23 cellular contexts compared by ENCODE assay signal in the genomic region with DNA sequence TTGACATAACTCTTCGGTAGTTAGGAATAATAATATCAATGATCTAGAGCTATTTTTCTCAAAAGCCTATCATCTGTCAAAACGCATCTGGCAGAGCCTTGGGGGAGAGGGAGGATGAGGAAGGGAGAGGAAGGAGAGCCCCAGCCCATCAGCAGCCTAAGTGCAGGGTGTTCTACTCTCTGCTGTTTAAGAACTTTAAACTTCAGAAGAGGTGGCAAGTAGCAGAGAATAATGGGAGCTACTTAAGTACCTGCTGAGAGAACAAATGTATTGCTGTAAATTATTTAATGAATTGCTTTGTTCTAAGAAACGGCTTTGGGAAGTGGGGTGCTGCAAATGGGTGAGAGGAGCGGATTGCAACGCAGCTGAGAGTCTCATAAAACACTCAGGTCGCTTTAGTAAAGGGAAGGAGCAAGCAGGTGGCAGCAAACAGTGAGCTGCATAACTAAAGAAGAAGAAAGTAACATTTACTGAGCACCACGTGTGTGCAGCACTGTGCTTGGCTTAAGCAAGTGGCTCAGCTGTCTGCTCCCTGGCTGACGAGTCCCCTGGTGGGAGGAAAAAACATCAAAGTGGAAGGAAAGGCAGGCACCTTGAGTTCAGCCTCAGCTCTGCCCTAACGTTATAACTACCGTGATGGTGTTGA. TPM values are rescaled to one million over a fixed set of nuclear protein-coding genes. Genes with fewer than 3 reads are reported as not detected.
DNase-seq lines count a peak whose midpoint lies in the region; ATAC-seq, FAIRE-seq and TF ChIP-seq lines count a peak whose summit lies in the region.
"Had no signal": no experiment of that assay in that cellular context is flagged by ENCODE, and none has a peak within 500 bp of the region (broad histone marks: within the 10 kb centered on the region; RNA-seq: fewer than 3 reads in every experiment).

No MANE protein-coding gene starts in this region.

- peak overlapping the region in 2 of 3 donors; percentile 22 to 62 for H3K27ac Mint-ChIP-seq in CD4-positive, CD25-positive, alpha-beta regulatory T cell
- peak overlapping the region in 1 of 2 donors; percentile 63 for H3K27ac Mint-ChIP-seq in T-cell
- H3K27ac Mint-ChIP-seq: activated naive CD8-positive, alpha-beta T cell treated with anti-CD3 and anti-CD28 coated beads, Interleukin-2, amount 10 ng/mL, durations not matched to agents 7 days and 5 days; mesothelial cell of epicardium had no signal

- H3K9me3 Mint-ChIP-seq in CD4-positive, CD25-positive, alpha-beta regulatory T cell: no peaks in the 10 kb centered on the region
- no peaks in the 10 kb centered on the region for H3K9me3 Mint-ChIP-seq in T-cell
- H3K9me3 Mint-ChIP-seq: mesothelial cell of epicardium had no signal

- ATAC-seq in A549: peak; percentile 58 to 76
- peak in 1 of 2 donors; percentile 20 for ATAC-seq in CD4-positive, CD25-positive, alpha-beta regulatory T cell (ENCODE audit: low read depth in 2 of 2)
- ATAC-seq in T-cell (replicated peaks in 1 of 4): peak; percentile 48 to 81 (median 74)
- ATAC-seq in left lung: peak; percentile 37
- ATAC-seq: esophagus mucosa, sciatic nerve had no signal

- TF ChIP-seq POLR2A in A549 (IDR thresholded peaks at IDR 0.05; ENCODE audit: low read length) (no peak), GM12892 (IDR thresholded peaks at IDR 0.05; ENCODE audit: low read depth, low read length) (no peak)

- H3K4me3 Mint-ChIP-seq in CD4-positive, CD25-positive, alpha-beta regulatory T cell: peak overlapping the region in 1 of 4 donors; percentile 38
- peak overlapping the region in 1 of 3 donors; percentile 40 for H3K4me3 Mint-ChIP-seq in T-cell
- H3K4me3 Mint-ChIP-seq: activated naive CD8-positive, alpha-beta T cell treated with anti-CD3 and anti-CD28 coated beads, Interleukin-2, amount 10 ng/mL, durations not matched to agents 7 days and 5 days; mesothelial cell of epicardium had no signal

- POLR2A ChIA-PET in A549 (lab: Yijun Ruan, JAX) (no interaction called here), T-cell (lab: Charles Lee) (interaction anchor here in 1 of 2 donors (0.6 to 0.8 kb wide), 2 partner anchors 71 to 317 kb away, joined by 3 read pairs; no protein-coding TSS in a partner anchor)

- no peaks in the 10 kb centered on the region for H3K9me3 ChIP-seq in A549
- no peaks in the 10 kb centered on the region for H3K9me3 ChIP-seq in CD4-positive, CD25-positive, alpha-beta regulatory T cell (ENCODE audit: control insufficient read depth in 2 of 2, low read length in 2 of 2)
- H3K9me3 ChIP-seq in left lung: no peaks in the 10 kb centered on the region
- H3K9me3 ChIP-seq: BLaER1, breast epithelium, neutrophil had no signal

- no peak overlapping the region for H3K4me3 ChIP-seq in A549
- H3K4me3 ChIP-seq in CD4-positive, CD25-positive, alpha-beta regulatory T cell (ENCODE audit: low read depth, low read length): no peak overlapping the region
- H3K4me3 ChIP-seq in left lung: no peak overlapping the region
- H3K4me3 ChIP-seq: BLaER1, breast epithelium had no signal

- no peaks in the 10 kb centered on the region for H3K27me3 ChIP-seq in CD4-positive, CD25-positive, alpha-beta regulatory T cell (ENCODE audit: control insufficient read depth, insufficient read depth, low read length)
- H3K27me3 ChIP-seq in left lung: peaks cover 0 to 11% of the 10 kb centered on the region in 2 donors
- H3K27me3 ChIP-seq: BLaER1, breast epithelium had no signal

- no peak for TF ChIP-seq RAD21 in A549 (conservative IDR thresholded peaks at IDR 0.05 in 1 of 2, IDR thresholded peaks at IDR 0.05 in 1 of 2)

- DNase-seq in A549 (ENCODE audit: low read depth in 1 of 2, low spot score in 1 of 2) (no peak), T-cell (peak in 15 of 34 experiments; percentile 4 to 31 (median 12)), left lung (no peak), GM12892 (ENCODE audit: insufficient read length) (no peak), NCI-H774 (lab: John Stamatoyannopoulos, UW) (no peak), NCI-H146 (lab: John Stamatoyannopoulos, UW) (no peak)
- peak in 2 of 3 donors; percentile 15 to 16 for DNase-seq in CD4-positive, CD25-positive, alpha-beta regulatory T cell
- DNase-seq: activated CD4-positive, CD25-positive, alpha-beta regulatory T cell; activated naive CD8-positive, alpha-beta T cell treated with anti-CD3 and anti-CD28 coated beads, Interleukin-2, amount 10 ng/mL, durations not matched to agents 7 days and 5 days; activated T-cell treated with anti-CD3 and anti-CD28 coated beads for 4 hours; EL; NCI-H1436 treated with DMSO at 0.1 percent for 48 hours; NCI-H446; SHP77; stimulated activated CD4-positive, alpha-beta T cell treated with anti-CD3 and anti-CD28 coated beads, Interleukin-4, amount 100 ng/mL, for 24 hours; stimulated activated CD8-positive, alpha-beta memory T cell treated with anti-CD3 and anti-CD28 coated beads, Interleukin-4, amount 100 ng/mL, for 48 hours had no signal

- H3K27ac ChIP-seq in A549: no peak overlapping the region
- H3K27ac ChIP-seq in CD4-positive, CD25-positive, alpha-beta regulatory T cell (ENCODE audit: insufficient read depth, low read length, poor library complexity, severe bottlenecking): no peak overlapping the region
- H3K27ac ChIP-seq in left lung: no peak overlapping the region
- H3K27ac ChIP-seq: BLaER1, breast epithelium, neutrophil had no signal

- intact Hi-C loops in left lung (cut with DNase I): no loop called here

- no peak for TF ChIP-seq EP300 in A549 (IDR thresholded peaks at IDR 0.05)

- 28% methylated on average over 10 of the region's 10 CpGs for WGBS in A549 (ENCODE audit: missing lambda C conversion rate)

- no peaks in the 10 kb centered on the region for H3K36me3 Mint-ChIP-seq in CD4-positive, CD25-positive, alpha-beta regulatory T cell
- H3K36me3 Mint-ChIP-seq in T-cell: no peaks in the 10 kb centered on the region
- H3K36me3 Mint-ChIP-seq: activated naive CD8-positive, alpha-beta T cell treated with anti-CD3 and anti-CD28 coated beads, Interleukin-2, amount 10 ng/mL, durations not matched to agents 7 days and 5 days; mesothelial cell of epicardium had no signal

- TF ChIP-seq CTCF in A549 (IDR thresholded peaks at IDR 0.05) (no peak), left lung (IDR thresholded peaks at IDR 0.05) (no peak)

- CTCF ChIA-PET in A549 (lab: Yijun Ruan, JAX): interaction anchor here (0.7 to 1.4 kb wide), 4 partner anchors 13 to 234 kb away, joined by 3 to 4 read pairs (median 3); no protein-coding TSS in a partner anchor
- CTCF ChIA-PET in T-cell (lab: Charles Lee): interaction anchor here (0.6 to 1.6 kb wide), 4 partner anchors 10 to 175 kb away, joined by 3 to 5 read pairs (median 4); no protein-coding TSS in a partner anchor

- H3K27me3 Mint-ChIP-seq in CD4-positive, CD25-positive, alpha-beta regulatory T cell: peaks cover 27% of the 10 kb centered on the region
- peaks cover 0 to 10% of the 10 kb centered on the region in 2 donors for H3K27me3 Mint-ChIP-seq in T-cell

- H3K36me3 ChIP-seq in CD4-positive, CD25-positive, alpha-beta regulatory T cell (ENCODE audit: control insufficient read depth, insufficient read depth, low read length): no peaks in the 10 kb centered on the region
- no peaks in the 10 kb centered on the region for H3K36me3 ChIP-seq in left lung
- H3K36me3 ChIP-seq: BLaER1, breast epithelium, neutrophil had no signal

- H3K4me2 ChIP-seq in A549: no peak overlapping the region
- H3K4me2 ChIP-seq: BLaER1 had no signal

- no peak for FAIRE-seq in A549 (lab: Jason Lieb, UNC)
- FAIRE-seq in GM12892 (lab: Jason Lieb, UNC): no peak
- FAIRE-seq: keratinocyte had no signal

- H3K4me1 Mint-ChIP-seq in CD4-positive, CD25-positive, alpha-beta regulatory T cell: peaks cover 0 to 18% (median 5%) of the 10 kb centered on the region in 4 donors
- peaks cover 14 to 27% (median 24%) of the 10 kb centered on the region in 3 donors for H3K4me1 Mint-ChIP-seq in T-cell
- H3K4me1 Mint-ChIP-seq: activated naive CD8-positive, alpha-beta T cell treated with anti-CD3 and anti-CD28 coated beads, Interleukin-2, amount 10 ng/mL, durations not matched to agents 7 days and 5 days had no signal

- H3K4me1 ChIP-seq in A549 (no peaks in the 10 kb centered on the region), left lung (peaks cover 0 to 8% of the 10 kb centered on the region in 2 donors)
- no peaks in the 10 kb centered on the region for H3K4me1 ChIP-seq in CD4-positive, CD25-positive, alpha-beta regulatory T cell (ENCODE audit: control insufficient read depth, insufficient read depth, low read length, poor library complexity, severe bottlenecking)
- H3K4me1 ChIP-seq: BLaER1, breast epithelium had no signal

TF ChIP-seq in A549, 52 proteins besides CTCF, POLR2A, EP300 and RAD21:
- TF ChIP-seq, protein P1, sequence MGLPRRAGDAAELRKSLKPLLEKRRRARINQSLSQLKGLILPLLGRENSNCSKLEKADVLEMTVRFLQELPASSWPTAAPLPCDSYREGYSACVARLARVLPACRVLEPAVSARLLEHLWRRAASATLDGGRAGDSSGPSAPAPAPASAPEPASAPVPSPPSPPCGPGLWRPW (IDR thresholded peaks at IDR 0.05): no peak
- TF ChIP-seq ZSCAN20 (CRISPR knock-in tag; IDR thresholded peaks at IDR 0.05) (no peak), ESRRA (IDR thresholded peaks at IDR 0.05; ENCODE audit: borderline replicate concordance, low read length) (no peak), KDM5A (IDR thresholded peaks at IDR 0.05) (no peak), CBX8 (IDR thresholded peaks at IDR 0.05) (no peak)

RNA-seq across cellular contexts. Expression of gene SH3RF3, which starts 26.3 kb away (rescaled TPM):
- polyA plus RNA-seq in A549 (2011; rRNA removed): 0.04 and 0.07 TPM in 2 replicates
- polyA plus RNA-seq in A549 (2012; cell fraction: cytosol; rRNA removed): 0.04 and 0.13 TPM in 2 replicates
- polyA plus RNA-seq in A549 (2012; cell fraction: nucleus; rRNA removed): 0.12 and 0.21 TPM in 2 replicates
- polyA plus RNA-seq in A549 (2017; fragmentation: RNase III; extraction: RNeasy Plus Mini Kit Qiagen cat#74134 plus additional on column Dnase treatment): 0.21 to 0.26 TPM (median 0.21 TPM) in 3 replicates
- 0.05 and 0.17 TPM in 2 replicates for polyA minus RNA-seq in A549 (2011; rRNA and poly(A)+ RNA removed)
- 1.4 TPM for total RNA-seq in CD4-positive, CD25-positive, alpha-beta regulatory T cell
- 1 to 10 TPM in 1 of 4 donors, under 1 TPM in 3; 0.16 to 1.6 (median 0.68) TPM for polyA plus RNA-seq in CD4-positive, CD25-positive, alpha-beta regulatory T cell
- total RNA-seq in T-cell: 1 to 10 TPM; 1.8 to 4.6 (median 3.6) TPM
- total RNA-seq in left lung: 10 to 100 TPM in 1 of 2 donors, 1 to 10 TPM in 1; 7.6 to 11.1 TPM
- 0.45 TPM for polyA plus RNA-seq in GM12892 (2012; ENCODE audit: missing spikeins)

Comparison
In these comparisons a context has a peak if more than half of its experiments do, and no peak if none do; other contexts are left out.
1. DNase-seq: peak in CD4-positive, CD25-positive, alpha-beta regulatory T cell (2 of 3); none in A549 (0 of 2), left lung (0 of 2), GM12892 (single experiment), NCI-H774 (single experiment) and NCI-H146 (single experiment).